9 cellular contexts compared by ENCODE assay signal in the genomic region with DNA sequence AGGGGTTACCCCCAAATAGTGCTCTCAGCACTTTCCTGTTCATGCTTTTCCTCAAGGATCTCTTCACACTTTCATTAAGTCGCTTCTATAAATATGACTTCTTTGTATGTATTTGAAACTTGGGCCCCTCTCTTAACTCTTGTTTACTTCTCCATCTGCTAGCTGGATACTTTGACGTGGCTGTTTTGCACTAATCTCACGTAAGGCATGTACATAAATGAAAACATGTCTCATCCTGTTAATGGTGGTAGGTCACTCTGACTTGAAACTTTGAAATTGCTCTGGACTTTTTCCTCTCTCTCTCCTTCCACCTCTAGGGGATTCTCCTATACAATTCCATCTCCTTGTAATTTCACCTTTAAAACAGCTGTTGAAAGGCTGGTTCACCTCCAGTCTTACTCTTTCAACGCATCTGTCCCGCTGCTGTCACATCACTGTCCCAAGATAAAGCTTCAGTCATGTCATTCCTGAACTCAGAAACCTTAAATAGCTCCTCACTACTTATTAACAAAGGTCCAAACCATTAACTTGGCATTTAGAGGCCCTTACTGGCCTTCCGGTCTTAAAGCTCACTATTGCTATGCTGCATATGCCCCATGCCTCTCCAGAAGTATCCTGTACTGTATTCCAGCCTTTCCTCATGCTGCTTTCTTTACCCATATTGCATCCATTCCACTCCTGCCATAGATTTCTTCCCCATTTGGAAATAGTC. TPM values are rescaled to one million over a fixed set of nuclear protein-coding genes. Genes with fewer than 3 reads are reported as not detected.
A peak's percentile ranks its signal among the peaks of the same experiment; 100 is the strongest.
DNase-seq lines count a peak whose midpoint lies in the region; ATAC-seq, FAIRE-seq and TF ChIP-seq lines count a peak whose summit lies in the region.
"Had no signal": no experiment of that assay in that cellular context is flagged by ENCODE, and none has a peak within 500 bp of the region (broad histone marks: within the 10 kb centered on the region; RNA-seq: fewer than 3 reads in every experiment).

No MANE protein-coding gene starts in this region.

- H3K9me3 ChIP-seq in heart left ventricle (no peaks in the 10 kb centered on the region), GM12878 (replicated peaks; ENCODE audit: control insufficient read depth, insufficient read depth, low read length) (no peaks in the 10 kb centered on the region), lung (ENCODE audit: control insufficient read depth in 2 of 2, insufficient read depth in 1 of 2, low read length in 1 of 2) (no peaks in the 10 kb centered on the region), uterus (no peaks in the 10 kb centered on the region)

- H3K4me1 ChIP-seq in heart left ventricle (peaks cover 6 to 58% (median 32%) of the 10 kb centered on the region in 12 donors), GM12878 (ENCODE audit: control insufficient read depth, insufficient read depth, low read length) (peaks cover 4% of the 10 kb centered on the region; the same call in 1 of the 2 replicates), lung (ENCODE audit: control insufficient read depth in 2 of 2, insufficient read depth in 2 of 2, low read length in 2 of 2) (peaks cover 3 to 19% of the 10 kb centered on the region in 2 donors), uterus (peaks cover 0 to 11% of the 10 kb centered on the region in 2 donors)

- H3K27me3 ChIP-seq in heart left ventricle (no peaks in the 10 kb centered on the region), GM12878 (replicated peaks in 1 of 2; ENCODE audit: control insufficient read depth in 2 of 2, insufficient read depth in 2 of 2, low read length in 1 of 2) (no peaks in the 10 kb centered on the region), lung (ENCODE audit: control insufficient read depth, insufficient read depth) (no peaks in the 10 kb centered on the region), uterus (no peaks in the 10 kb centered on the region)

- H3K4me3 ChIP-seq in heart left ventricle: peak overlapping the region; percentile 72 to 98 (median 92)
- peak overlapping the region; percentile 97 for H3K4me3 ChIP-seq in GM12878
- peak overlapping the region; percentile 62 for H3K4me3 ChIP-seq in lung
- peak overlapping the region; percentile 83 to 98 for H3K4me3 ChIP-seq in uterus

- peak overlapping the region; percentile 90 for H2AFZ ChIP-seq in GM12878 (ENCODE audit: control insufficient read depth, low read depth, low read length)

- BruUV-seq in GM12878 (replicated peaks; lab: Mats Ljungman, UMichigan): no TSS peak

- no peak for TF ChIP-seq EP300 in GM12878 (IDR thresholded peaks at IDR 0.05; ENCODE audit: borderline replicate concordance in 1 of 2, control insufficient read depth in 1 of 2, low read depth in 2 of 2, low read length in 2 of 2)

- peak overlapping the region in 11 of 12 donors; percentile 94 to 99 (median 98) for H3K27ac ChIP-seq in heart left ventricle
- H3K27ac ChIP-seq in GM12878 (ENCODE audit: control insufficient read depth, insufficient read depth): peak overlapping the region; percentile 85
- H3K27ac ChIP-seq in lung (ENCODE audit: low read depth in 1 of 2, low read length in 1 of 2): peak overlapping the region; percentile 93 to 96
- H3K27ac ChIP-seq in uterus: peak overlapping the region; percentile 97 to 99

- intact Hi-C loops in heart left ventricle (cut with DNase I) (loop anchor here in 7 of 10 donors (5.0 kb wide), 5 partner anchors 49 to 391 kb away; a partner anchor contains a TSS), Right ventricle myocardium superior (cut with DNase I) (loop anchor here (5.0 to 10.0 kb wide), 2 partner anchors 49 to 64 kb away; a partner anchor contains a TSS), GM12878 (cut with micrococcal nuclease; ENCODE audit: unreplicated experiment) (loop anchor here (5.0 kb wide), 1 partner anchor 66 kb away; a partner anchor contains a TSS), uterus (cut with DNase I; ENCODE audit: low total_unique reads) (no loop called here)

- H3K36me3 ChIP-seq in heart left ventricle: peaks cover 0 to 18% (median 9%) of the 10 kb centered on the region in 9 donors
- H3K36me3 ChIP-seq in GM12878 (ENCODE audit: control insufficient read depth in 2 of 2, insufficient read depth in 2 of 2, low read length in 1 of 2): peaks cover 1 to 12% of the 10 kb centered on the region in 2 experiments; a peak in 2 of 4 replicates
- H3K36me3 ChIP-seq in lung (ENCODE audit: control insufficient read depth in 2 of 2, insufficient read depth in 2 of 2, low read length in 2 of 2): peaks cover 2 to 4% of the 10 kb centered on the region in 2 donors
- no peaks in the 10 kb centered on the region for H3K36me3 ChIP-seq in uterus

- in situ Hi-C loops in GM12878 (cut with MboI): loop anchor here (10.0 kb wide), 1 partner anchor 394 kb away; no protein-coding TSS in a partner anchor

- POLR2A ChIA-PET in GM12878 (lab: Charles Lee): interaction anchor here (0.5 to 1.4 kb wide), 4 partner anchors 15 to 129 kb away, joined by 3 to 4 read pairs (median 4); no protein-coding TSS in a partner anchor

- 22 to 31% (median 23%) methylated on average over 6 of the region's 6 CpGs for WGBS in heart left ventricle, 4 donors
- WGBS in GM12878 (ENCODE audit: insufficient coverage, insufficient replicate concordance, low lambda C conversion rate, missing lambda C conversion rate): under 1% methylated on average over 6 of the region's 6 CpGs
- 32 to 42% methylated on average over 6 of the region's 6 CpGs for WGBS in lung, 2 donors

- TF ChIP-seq POLR2A in heart left ventricle (IDR thresholded peaks at IDR 0.05): no peak
- TF ChIP-seq POLR2A in GM12878 (IDR thresholded peaks at IDR 0.05; ENCODE audit: low read depth, low read length): no peak
- TF ChIP-seq POLR2A in uterus (IDR thresholded peaks at IDR 0.05): no peak

- no peaks in the 10 kb centered on the region for H4K20me1 ChIP-seq in GM12878 (ENCODE audit: control insufficient read depth, insufficient read depth)

- TF ChIP-seq CTCF in heart left ventricle (IDR thresholded peaks at IDR 0.05): no peak
- TF ChIP-seq CTCF in GM12878 (IDR thresholded peaks at IDR 0.05 in 2 of 3, conservative IDR thresholded peaks at IDR 0.05 in 1 of 3; ENCODE audit: control insufficient read depth in 2 of 3, extremely low read depth in 1 of 3, insufficient read depth in 1 of 3, low read depth in 3 of 3, low read length in 3 of 3): no peak
- TF ChIP-seq CTCF in lung (IDR thresholded peaks at IDR 0.05; ENCODE audit: control extremely low read depth, extremely low read depth): no peak
- TF ChIP-seq CTCF in uterus (IDR thresholded peaks at IDR 0.05): no peak

- peak overlapping the region; percentile 99 for H3K4me2 ChIP-seq in GM12878 (ENCODE audit: control insufficient read depth, insufficient read depth)

- H3K9ac ChIP-seq in GM12878 (ENCODE audit: control insufficient read depth, insufficient read depth, low read length): peak overlapping the region; percentile 97

- SMC1A ChIA-PET in GM12878 (lab: Charles Lee; ENCODE audit: uncharacterized antibody, unreplicated experiment): interaction anchor here (0.6 to 4.9 kb wide), 13 partner anchors 9 to 386 kb away, joined by 3 to 35 read pairs (median 6); no protein-coding TSS in a partner anchor

- CTCF ChIA-PET in GM12878 (lab: Yijun Ruan, JAX): interaction anchor here (0.9 to 6.1 kb wide), 13 partner anchors 9 to 384 kb away, joined by 3 to 79 read pairs (median 5); a partner anchor contains a TSS

- TF ChIP-seq RAD21 in GM12878 (IDR thresholded peaks at IDR 0.05; ENCODE audit: insufficient read depth, low read depth, low read length): no peak

- peaks cover 63% of the 10 kb centered on the region for H3K79me2 ChIP-seq in GM12878 (ENCODE audit: control insufficient read depth, insufficient read depth, low read length)

- FAIRE-seq in GM12878 (lab: Jason Lieb, UNC): no peak
- FAIRE-seq: islet of Langerhans had no signal

- no peak for DNase-seq in heart left ventricle
- no peak for DNase-seq in Right ventricle myocardium superior
- no peak for DNase-seq in GM12878 (ENCODE audit: low read depth, low spot score)
- no peak for DNase-seq in lung (ENCODE audit: low spot score)
- DNase-seq in uterus: no peak
- DNase-seq in HuH-7.5 (ENCODE audit: low spot score): no peak

- RAD21 ChIA-PET in GM12878 (lab: Charles Lee; ENCODE audit: unreplicated experiment): interaction anchor here (1.0 to 4.0 kb wide), 8 partner anchors 15 to 186 kb away, joined by 3 to 22 read pairs (median 4); a partner anchor contains a TSS

- no peak for ATAC-seq in heart left ventricle
- no peak for ATAC-seq in Right ventricle myocardium superior (ENCODE audit: poor library complexity)
- ATAC-seq in GM12878: no peak
- no peak for ATAC-seq in lung (ENCODE audit: insufficient read depth, low FRiP score)
- ATAC-seq in GM19397 (IDR thresholded peaks at IDR 0.05; ENCODE audit: unreplicated experiment): no peak
- ATAC-seq in HG03108 (IDR thresholded peaks at IDR 0.05; ENCODE audit: unreplicated experiment): no peak

RNA-seq across cellular contexts. Expression of a gene that starts 1.2 kb away (rescaled TPM):
- total RNA-seq in heart left ventricle: 10 to 100 TPM; 21.4 to 38.9 (median 27.0) TPM
- polyA plus RNA-seq in heart left ventricle: 10 to 100 TPM in 1 of 2 donors, 1 to 10 TPM in 1; 9.4 to 26.6 TPM
- 21.9 TPM for total RNA-seq in Right ventricle myocardium superior
- total RNA-seq in GM12878 (2013; cell fraction: nucleolus; rRNA removed): 52.2 and 54.0 TPM in 2 replicates
- 34.1 and 44.4 TPM in 2 replicates for total RNA-seq in GM12878 (2014; rRNA removed)
- total RNA-seq in GM12878 (2014; rRNA removed; fragmentation: Illumina TruSeq; extraction: Trizol): 47.1 and 48.8 TPM in 2 replicates
- total RNA-seq in GM12878 (2021): 25.6 and 34.5 TPM in 2 replicates
- 27.7 TPM for polyA plus RNA-seq in GM12878 (2011; ENCODE audit: low read depth)
- polyA plus RNA-seq in GM12878 (2011; rRNA removed): 25.4 and 39.1 TPM in 2 replicates
- polyA plus RNA-seq in GM12878 (2011; cell fraction: cytosol; rRNA removed): 12.2 and 13.9 TPM in 2 replicates
- 5.6 and 9.9 TPM in 2 replicates for polyA plus RNA-seq in GM12878 (2011; cell fraction: nucleus; rRNA removed)
- 33.5 and 40.5 TPM in 2 replicates for polyA plus RNA-seq in GM12878 (2012)
- polyA plus RNA-seq in GM12878 (2014; fragmentation: Illumina TruSeq; extraction: Trizol): 38.8 and 49.8 TPM in 2 replicates
- polyA plus RNA-seq in GM12878 (2014; fragmentation: Nextera tagmentation; extraction: Ambion mirVana): 10 to 100 TPM; 13.5 to 16.9 TPM
- 20.5 and 29.8 TPM in 2 replicates for polyA plus RNA-seq in GM12878 (2014; rRNA removed)
- 10 to 100 TPM; 31.3 to 36.2 TPM for polyA plus RNA-seq in GM12878 (2016; fragmentation: Nextera tagmentation; extraction: Ambion mirVana)
- 9.4 and 11.5 TPM in 2 replicates for polyA minus RNA-seq in GM12878 (2011; rRNA and poly(A)+ RNA removed)
- 8.4 and 17.8 TPM in 2 replicates for polyA minus RNA-seq in GM12878 (2011; cell fraction: cytosol; rRNA and poly(A)+ RNA removed)
- 4.2 and 10.4 TPM in 2 replicates for polyA minus RNA-seq in GM12878 (2011; cell fraction: nucleus; rRNA and poly(A)+ RNA removed)
- total RNA-seq in lung: 10 to 100 TPM; 34.5 to 56.5 TPM
- 10 to 100 TPM; 15.2 to 26.1 TPM for polyA plus RNA-seq in lung
- 100 to 1,000 TPM in 2 of 4 donors, 10 to 100 TPM in 2; 35.0 to 576 (median 85.4) TPM for total RNA-seq in uterus

RNA-seq across cellular contexts. Expression of a gene that starts 46.5 kb away (rescaled TPM):
- total RNA-seq in heart left ventricle (10 to 100 TPM; 14.8 to 60.9 (median 18.5) TPM), Right ventricle myocardium superior (18.5 TPM), GM12878 (2014; rRNA removed) (46.8 and 64.1 TPM in 2 replicates), GM12878 (2014; rRNA removed; fragmentation: Illumina TruSeq; extraction: Trizol) (44.0 and 46.0 TPM in 2 replicates), GM12878 (2021) (34.4 and 39.9 TPM in 2 replicates), lung (100 to 1,000 TPM in 1 of 2 donors, 10 to 100 TPM in 1; 53.9 to 115 TPM), uterus (10 to 100 TPM; 11.5 to 37.1 (median 19.3) TPM)
- polyA plus RNA-seq in heart left ventricle (10 to 100 TPM in 1 of 2 donors, 1 to 10 TPM in 1; 9.5 to 13.5 TPM), GM12878 (2011; rRNA removed) (74.7 and 83.8 TPM in 2 replicates), GM12878 (2014; fragmentation: Illumina TruSeq; extraction: Trizol) (44.4 and 47.2 TPM in 2 replicates), GM12878 (2014; fragmentation: Nextera tagmentation; extraction: Ambion mirVana) (10 to 100 TPM; 14.5 to 25.6 TPM), GM12878 (2014; rRNA removed) (34.6 and 39.5 TPM in 2 replicates), GM12878 (2016; fragmentation: Nextera tagmentation; extraction: Ambion mirVana) (10 to 100 TPM; 59.1 to 61.9 TPM), lung (100 to 1,000 TPM in 1 of 2 donors, 10 to 100 TPM in 1; 83.7 to 157 TPM)
- 14.8 and 18.0 TPM in 2 replicates for total RNA-seq in GM12878 (2013; cell fraction: nucleolus; rRNA removed)
- polyA plus RNA-seq in GM12878 (2011; ENCODE audit: low read depth): 22.8 TPM
- polyA plus RNA-seq in GM12878 (2011; cell fraction: cytosol; rRNA removed): 49.9 and 54.3 TPM in 2 replicates
- polyA plus RNA-seq in GM12878 (2011; cell fraction: nucleus; rRNA removed): 26.0 and 29.2 TPM in 2 replicates
- 21.7 and 29.6 TPM in 2 replicates for polyA plus RNA-seq in GM12878 (2012)
- 49.6 and 51.2 TPM in 2 replicates for polyA minus RNA-seq in GM12878 (2011; rRNA and poly(A)+ RNA removed)
- polyA minus RNA-seq in GM12878 (2011; cell fraction: cytosol; rRNA and poly(A)+ RNA removed): 18.0 and 23.8 TPM in 2 replicates
- polyA minus RNA-seq in GM12878 (2011; cell fraction: nucleus; rRNA and poly(A)+ RNA removed): 10.6 and 14.7 TPM in 2 replicates
